ENCODE assay signal across 16 cellular contexts in the genomic region with DNA sequence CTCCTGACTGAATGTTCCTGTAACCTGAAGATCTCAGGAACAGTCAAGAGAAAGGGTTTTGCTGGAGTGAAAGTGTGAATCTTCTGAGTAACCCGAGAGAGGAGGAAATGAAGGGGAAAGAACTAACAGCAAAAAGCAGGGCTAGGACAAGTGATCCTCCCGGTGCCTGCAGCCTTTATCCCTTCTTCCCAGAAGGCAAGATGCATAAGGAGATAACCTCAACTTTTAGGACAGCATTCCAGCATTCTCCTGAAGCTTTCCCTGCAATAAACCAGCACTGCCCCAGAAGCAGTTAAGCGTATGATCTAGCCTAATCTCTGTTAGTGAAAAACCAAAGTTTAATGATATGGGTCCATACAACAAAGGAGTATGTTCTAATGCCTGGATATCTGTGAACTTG.
DNase-seq lines count a peak whose midpoint lies in the region; TF ChIP-seq lines count a peak whose summit lies in the region.
"Had no signal": no experiment of that assay in that cellular context is flagged by ENCODE, and none has a peak within 500 bp of the region (broad histone marks: within the 10 kb centered on the region; RNA-seq: fewer than 3 reads in every experiment).

No MANE protein-coding gene starts in this region.

- peaks cover 7% of the 10 kb centered on the region for H3K9me3 Mint-ChIP-seq in nephron progenitor cell
- H3K9me3 Mint-ChIP-seq: CD4-positive, alpha-beta memory T cell had no signal

- peak overlapping the region; percentile 55 for H3K27ac Mint-ChIP-seq in nephron progenitor cell
- H3K27ac Mint-ChIP-seq: CD4-positive, alpha-beta memory T cell; HFFc6 had no signal

- TF ChIP-seq CTCF in nephron progenitor cell (IDR thresholded peaks at IDR 0.05) (no peak), dorsolateral prefrontal cortex (IDR thresholded peaks at IDR 0.05 in 54 of 56, conservative IDR thresholded peaks at IDR 0.05 in 2 of 56; ENCODE audit: low read depth in 1 of 56, partially characterized antibody in 56 of 56) (no peak)

- DNase-seq in NCI-H2171 treated with DMSO at 0.1 percent for 48 hours (lab: John Stamatoyannopoulos, UW) (peak; percentile 61), NCI-H2171 (lab: John Stamatoyannopoulos, UW) (no peak), islet precursor cell (peak; percentile 60), nephron progenitor cell (no peak), dorsolateral prefrontal cortex (no peak), HK-2 (ENCODE audit: unreplicated experiment) (no peak), SKM-1 (lab: John Stamatoyannopoulos, UW; ENCODE audit: unreplicated experiment) (no peak)
- DNase-seq: AML-193; C1 segment of cervical spinal cord; Calu3; CD4-positive, alpha-beta memory T cell; GOT3; HFFc6 had no signal

- intact Hi-C loops in dorsolateral prefrontal cortex (cut with DNase I): no loop called here

- H3K27me3 ChIP-seq in dorsolateral prefrontal cortex: peaks cover 0 to 37% (median 7%) of the 10 kb centered on the region in 45 donors
- H3K27me3 ChIP-seq: BE2C had no signal

- peak overlapping the region in 3 of 59 donors; percentile 8 to 36 (median 11) for H3K27ac ChIP-seq in dorsolateral prefrontal cortex
- H3K27ac ChIP-seq: 22Rv1 had no signal

- H3K4me1 Mint-ChIP-seq in nephron progenitor cell: peaks cover 18% of the 10 kb centered on the region
- H3K4me1 Mint-ChIP-seq: CD4-positive, alpha-beta memory T cell had no signal

- H3K36me3 Mint-ChIP-seq in nephron progenitor cell (ENCODE audit: low read depth): peaks cover 12% of the 10 kb centered on the region
- H3K36me3 Mint-ChIP-seq: CD4-positive, alpha-beta memory T cell had no signal

- H3K27me3 Mint-ChIP-seq in nephron progenitor cell (ENCODE audit: low read depth, poor library complexity): peaks cover 2% of the 10 kb centered on the region

- H3K4me3 ChIP-seq in dorsolateral prefrontal cortex: no peak overlapping the region
- H3K4me3 ChIP-seq: HAP-1 had no signal

- no peak overlapping the region for H3K4me3 Mint-ChIP-seq in nephron progenitor cell
- H3K4me3 Mint-ChIP-seq: HFFc6 had no signal

Comparison
In these comparisons a context has a peak if more than half of its experiments do, and no peak if none do; other contexts are left out.
1. DNase-seq: peak in NCI-H2171 treated with DMSO at 0.1 percent for 48 hours (single experiment) and islet precursor cell (single experiment); none in NCI-H2171 (single experiment), nephron progenitor cell (single experiment), dorsolateral prefrontal cortex (0 of 10), HK-2 (single experiment) and SKM-1 (single experiment).